26 cellular contexts compared by ENCODE assay signal in genomic region chr5:14508046-14508445, GRCh38.
"Had no signal": no experiment of that assay in that cellular context is flagged by ENCODE, and none has a peak within 500 bp of the region (broad histone marks: within the 10 kb centered on the region; RNA-seq: fewer than 3 reads in every experiment).

No MANE protein-coding gene starts in this region.

- H3K27ac Mint-ChIP-seq: activated CD4-positive, alpha-beta T cell treated with anti-CD3 and anti-CD28 coated beads for 36 hours; activated CD8-positive, alpha-beta memory T cell treated with anti-CD3 and anti-CD28 coated beads, Interleukin-2, amount 10 ng/mL, durations not matched to agents 7 days and 5 days; activated CD8-positive, alpha-beta T cell treated with anti-CD3 and anti-CD28 coated beads, Interleukin-2, amount 10 ng/mL, durations not matched to agents 7 days and 5 days; activated T-cell treated with anti-CD3 and anti-CD28 coated beads, Interleukin-2, amount 50 U/mL, for 72 hours; stimulated activated effector memory CD8-positive, alpha-beta T cell treated with anti-CD3 and anti-CD28 coated beads, Interleukin-12 subunit alpha, Interleukin-12 subunit beta, amount 100 ng/mL, for 72 hours; stimulated activated naive CD8-positive, alpha-beta T cell treated with anti-CD3 and anti-CD28 coated beads, Interleukin-15, amount 100 ng/mL, for 72 hours had no signal

- H3K4me1 Mint-ChIP-seq: activated CD4-positive, alpha-beta T cell treated with anti-CD3 and anti-CD28 coated beads for 36 hours; activated CD8-positive, alpha-beta memory T cell treated with anti-CD3 and anti-CD28 coated beads, Interleukin-2, amount 10 ng/mL, durations not matched to agents 7 days and 5 days; central memory CD8-positive, alpha-beta T cell; naive thymus-derived CD8-positive, alpha-beta T cell; stimulated activated effector memory CD8-positive, alpha-beta T cell treated with anti-CD3 and anti-CD28 coated beads, Interleukin-12 subunit alpha, Interleukin-12 subunit beta, amount 100 ng/mL, for 72 hours; stimulated activated naive CD8-positive, alpha-beta T cell treated with anti-CD3 and anti-CD28 coated beads, Interleukin-15, amount 100 ng/mL, for 72 hours had no signal

- DNase-seq: activated CD4-positive, alpha-beta T cell treated with anti-CD3 and anti-CD28 coated beads for 36 hours; activated CD4-positive, CD25-positive, alpha-beta regulatory T cell; activated CD8-positive, alpha-beta memory T cell treated with anti-CD3 and anti-CD28 coated beads, Interleukin-2, amount 10 ng/mL, durations not matched to agents 7 days and 5 days; activated CD8-positive, alpha-beta T cell treated with anti-CD3 and anti-CD28 coated beads, Interleukin-2, amount 10 ng/mL, durations not matched to agents 7 days and 5 days; activated naive CD4-positive, alpha-beta T cell; activated T-cell treated with anti-CD3 and anti-CD28 coated beads, Interleukin-2, amount 50 U/mL, for 72 hours; anterior cingulate cortex; dermis blood vessel endothelial cell; effector CD4-positive, alpha-beta T cell; foreskin fibroblast; heart right ventricle; mesenchymal stem cell; naive thymus-derived CD8-positive, alpha-beta T cell; pancreas; psoas muscle; sigmoid colon; small intestine; stimulated activated CD4-positive, alpha-beta T cell treated with anti-CD3 and anti-CD28 coated beads, Interleukin-4, amount 100 ng/mL, for 24 hours; stimulated activated naive CD8-positive, alpha-beta T cell treated with anti-CD3 and anti-CD28 coated beads, Interleukin-15, amount 100 ng/mL, for 72 hours; thyroid gland had no signal

- H3K36me3 Mint-ChIP-seq: activated CD8-positive, alpha-beta memory T cell treated with anti-CD3 and anti-CD28 coated beads, Interleukin-2, amount 10 ng/mL, durations not matched to agents 7 days and 5 days; activated naive CD4-positive, alpha-beta T cell treated with anti-CD3 and anti-CD28 coated beads, Interleukin-2, amount 50 U/mL, for 72 hours; naive thymus-derived CD8-positive, alpha-beta T cell; stimulated activated effector memory CD8-positive, alpha-beta T cell treated with anti-CD3 and anti-CD28 coated beads, Interleukin-12 subunit alpha, Interleukin-12 subunit beta, amount 100 ng/mL, for 72 hours had no signal

- H3K9me3 Mint-ChIP-seq: activated naive CD4-positive, alpha-beta T cell treated with anti-CD3 and anti-CD28 coated beads, Interleukin-2, amount 50 U/mL, for 72 hours; activated T-cell treated with anti-CD3 and anti-CD28 coated beads, Interleukin-2, amount 50 U/mL, for 72 hours; central memory CD8-positive, alpha-beta T cell; naive thymus-derived CD8-positive, alpha-beta T cell; stimulated activated effector memory CD8-positive, alpha-beta T cell treated with anti-CD3 and anti-CD28 coated beads, Interleukin-12 subunit alpha, Interleukin-12 subunit beta, amount 100 ng/mL, for 72 hours; stimulated activated naive CD8-positive, alpha-beta T cell treated with anti-CD3 and anti-CD28 coated beads, Interleukin-15, amount 100 ng/mL, for 72 hours had no signal

- H3K27me3 Mint-ChIP-seq: activated CD4-positive, alpha-beta T cell treated with anti-CD3 and anti-CD28 coated beads for 36 hours; activated CD8-positive, alpha-beta memory T cell treated with anti-CD3 and anti-CD28 coated beads, Interleukin-2, amount 10 ng/mL, durations not matched to agents 7 days and 5 days; central memory CD8-positive, alpha-beta T cell; naive thymus-derived CD8-positive, alpha-beta T cell; stimulated activated naive CD8-positive, alpha-beta T cell treated with anti-CD3 and anti-CD28 coated beads, Interleukin-15, amount 100 ng/mL, for 72 hours had no signal

- H3K4me1 ChIP-seq: pancreas, psoas muscle, sigmoid colon, thyroid gland, upper lobe of left lung, vagina had no signal

- H3K9me3 ChIP-seq: heart right ventricle, neutrophil, pancreas, psoas muscle, sigmoid colon, thyroid gland, upper lobe of left lung, vagina had no signal

- H3K4me3 Mint-ChIP-seq: activated CD4-positive, alpha-beta T cell treated with anti-CD3 and anti-CD28 coated beads for 36 hours; activated CD8-positive, alpha-beta memory T cell treated with anti-CD3 and anti-CD28 coated beads, Interleukin-2, amount 10 ng/mL, durations not matched to agents 7 days and 5 days; activated CD8-positive, alpha-beta T cell treated with anti-CD3 and anti-CD28 coated beads, Interleukin-2, amount 10 ng/mL, durations not matched to agents 7 days and 5 days; activated T-cell treated with anti-CD3 and anti-CD28 coated beads, Interleukin-2, amount 50 U/mL, for 72 hours; central memory CD8-positive, alpha-beta T cell; naive thymus-derived CD8-positive, alpha-beta T cell; stimulated activated effector memory CD8-positive, alpha-beta T cell treated with anti-CD3 and anti-CD28 coated beads, Interleukin-12 subunit alpha, Interleukin-12 subunit beta, amount 100 ng/mL, for 72 hours; stimulated activated naive CD8-positive, alpha-beta T cell treated with anti-CD3 and anti-CD28 coated beads, Interleukin-15, amount 100 ng/mL, for 72 hours had no signal

- ATAC-seq: activated CD4-positive, alpha-beta T cell treated with anti-CD3 and anti-CD28 coated beads for 36 hours; activated CD8-positive, alpha-beta memory T cell treated with anti-CD3 and anti-CD28 coated beads, Interleukin-2, amount 10 ng/mL, durations not matched to agents 7 days and 5 days; activated CD8-positive, alpha-beta T cell treated with anti-CD3 and anti-CD28 coated beads, Interleukin-2, amount 10 ng/mL, durations not matched to agents 7 days and 5 days; activated naive CD4-positive, alpha-beta T cell treated with anti-CD3 and anti-CD28 coated beads, Interleukin-2, amount 50 U/mL, for 72 hours; activated T-cell treated with anti-CD3 and anti-CD28 coated beads, Interleukin-2, amount 50 U/mL, for 72 hours; heart right ventricle; naive thymus-derived CD8-positive, alpha-beta T cell; pancreas; psoas muscle; stimulated activated effector memory CD8-positive, alpha-beta T cell treated with anti-CD3 and anti-CD28 coated beads, Interleukin-12 subunit alpha, Interleukin-12 subunit beta, amount 100 ng/mL, for 72 hours; stimulated activated naive CD8-positive, alpha-beta T cell treated with anti-CD3 and anti-CD28 coated beads, Interleukin-15, amount 100 ng/mL, for 72 hours had no signal

- H3K27me3 ChIP-seq: heart right ventricle, neutrophil, pancreas, sigmoid colon, thyroid gland, upper lobe of left lung, vagina had no signal

- H3K27ac ChIP-seq: heart right ventricle, neutrophil, pancreas, psoas muscle, sigmoid colon, thyroid gland, upper lobe of left lung, vagina had no signal

- H3K4me3 ChIP-seq: heart right ventricle, pancreas, psoas muscle, sigmoid colon, thyroid gland, upper lobe of left lung, vagina had no signal
